In genomic region chr10:73248259-73248724, GRCh38 we compare ENCODE assay signal across 8 cellular contexts. TPM values are rescaled to one million over a fixed set of nuclear protein-coding genes. Genes with fewer than 3 reads are reported as not detected.
DNase-seq lines count a peak whose midpoint lies in the region; ATAC-seq and TF ChIP-seq lines count a peak whose summit lies in the region.
"Had no signal": no experiment of that assay in that cellular context is flagged by ENCODE, and none has a peak within 500 bp of the region (broad histone marks: within the 10 kb centered on the region; RNA-seq: fewer than 3 reads in every experiment).

No MANE protein-coding gene starts in this region.

- TF ChIP-seq POLR2A in Peyer's patch (IDR thresholded peaks at IDR 0.05), result no peak

- H3K27me3 ChIP-seq in DOHH2 (ENCODE audit: control insufficient read depth, low read length) (no peaks in the 10 kb centered on the region), KMS-11 (ENCODE audit: insufficient read depth, low read depth) (no peaks in the 10 kb centered on the region), ascending aorta (no peaks in the 10 kb centered on the region), Peyer's patch (no peaks in the 10 kb centered on the region)

- peak overlapping the region; percentile 97 for H3K4me3 ChIP-seq in DOHH2 (ENCODE audit: low read length)
- no peak overlapping the region for H3K4me3 ChIP-seq in KMS-11 (IDR thresholded peaks at IDR 0.05; ENCODE audit: insufficient read depth, low read depth, low read length)
- H3K4me3 ChIP-seq in ascending aorta, result no peak overlapping the region
- no peak overlapping the region for H3K4me3 ChIP-seq in Peyer's patch

- H3K36me3 ChIP-seq in DOHH2 (ENCODE audit: control insufficient read depth, low read length) (peaks cover 82% of the 10 kb centered on the region), KMS-11 (ENCODE audit: insufficient read depth) (no peaks in the 10 kb centered on the region), ascending aorta (peaks cover 0 to 22% of the 10 kb centered on the region in 2 donors), Peyer's patch (peaks cover 0 to 32% (median 0%) of the 10 kb centered on the region in 3 donors)

- H3K4me1 Mint-ChIP-seq in neural crest cell, result peaks cover 69% of the 10 kb centered on the region

- TF ChIP-seq CTCF in DOHH2 (IDR thresholded peaks at IDR 0.05; ENCODE audit: low read depth, low read length, poor library complexity, severe bottlenecking) (no peak), KMS-11 (conservative IDR thresholded peaks at IDR 0.05; ENCODE audit: low read depth, low read length) (no peak), ascending aorta (IDR thresholded peaks at IDR 0.05) (no peak), neural crest cell (conservative IDR thresholded peaks at IDR 0.05) (no peak), Peyer's patch (IDR thresholded peaks at IDR 0.05) (no peak)

- no peaks in the 10 kb centered on the region for H3K27me3 Mint-ChIP-seq in neural crest cell (ENCODE audit: low read depth)

- no peak for ATAC-seq in GM21528 (IDR thresholded peaks at IDR 0.05; ENCODE audit: low FRiP score, unreplicated experiment)

- H4K20me1 ChIP-seq in DOHH2 (ENCODE audit: control insufficient read depth, insufficient read depth, low read depth, low read length) (0 out of 2 replicates have a peak, but pooled peaks cover 3% of the 10 kb centered on the region), KMS-11 (ENCODE audit: insufficient read depth) (0 out of 2 replicates have a peak, but pooled peaks cover 4% of the 10 kb centered on the region)

- H3K36me3 Mint-ChIP-seq in neural crest cell (ENCODE audit: low read depth), result peaks cover 14% of the 10 kb centered on the region

- peak overlapping the region; percentile 83; the same call in 1 of the 2 replicates for H3K9ac ChIP-seq in KMS-11

- H3K9me3 ChIP-seq in DOHH2 (ENCODE audit: control insufficient read depth, insufficient read depth, low read length) (no peaks in the 10 kb centered on the region), ascending aorta (no peaks in the 10 kb centered on the region), Peyer's patch (no peaks in the 10 kb centered on the region)

- H3K79me2 ChIP-seq in DOHH2 (ENCODE audit: control insufficient read depth, low read length) (peaks cover 92% of the 10 kb centered on the region), KMS-11 (ENCODE audit: insufficient read depth, low read depth) (peaks cover 70% of the 10 kb centered on the region)

- H3K27ac ChIP-seq in DOHH2 (ENCODE audit: low read depth, low read length) (peak overlapping the region; percentile 87), KMS-11 (peak overlapping the region; percentile 83; the same call in 1 of the 2 replicates), ascending aorta (peak overlapping the region; percentile 71 to 83), Peyer's patch (peak overlapping the region in 1 of 4 donors; percentile 93)

- H3K4me2 ChIP-seq in DOHH2 (ENCODE audit: low read length) (peak overlapping the region; percentile 91), KMS-11 (peak overlapping the region; percentile 78; the same call in 1 of the 2 replicates)

- peaks cover 29% of the 10 kb centered on the region for H3F3A ChIP-seq in DOHH2 (ENCODE audit: control insufficient read depth, insufficient read depth)

- H3K27ac Mint-ChIP-seq in neural crest cell (ENCODE audit: unreplicated experiment), result peak overlapping the region; percentile 31

- H2AFZ ChIP-seq in KMS-11 (ENCODE audit: low read depth), result peak overlapping the region; percentile 47; the same call in 1 of the 2 replicates

- H3K9me3 Mint-ChIP-seq in neural crest cell, result no peaks in the 10 kb centered on the region

- no peak for DNase-seq in ascending aorta (ENCODE audit: low spot score in 2 of 2)
- no peak for DNase-seq in neural crest cell (ENCODE audit: low read depth, low spot score)
- no peak for DNase-seq in Peyer's patch
- no peak for DNase-seq in activated gamma-delta T cell treated with Interleukin-2 at 50 U/mL for 16 hours
- DNase-seq: NCI-H1417 had no signal

- intact Hi-C loops in ascending aorta (cut with DNase I), result loop anchor here (10.0 kb wide), 1 partner anchor 497 kb away; the partner anchor contains the start of gene SEC24C

- H3K4me1 ChIP-seq in DOHH2 (ENCODE audit: control insufficient read depth, low read length) (peaks cover 67% of the 10 kb centered on the region), KMS-11 (ENCODE audit: low read depth, poor library complexity, severe bottlenecking) (peaks cover 42% of the 10 kb centered on the region), ascending aorta (peaks cover 7 to 27% of the 10 kb centered on the region in 2 donors), Peyer's patch (peaks cover 0 to 39% (median 13%) of the 10 kb centered on the region in 4 donors)

- no peaks in the 10 kb centered on the region for H3K9me2 ChIP-seq in DOHH2 (replicated peaks; ENCODE audit: control insufficient read depth, low read length)

- H3K4me3 Mint-ChIP-seq in neural crest cell, result peak overlapping the region; percentile 98

RNA-seq across cellular contexts. Expression of gene DNAJC9, which starts 1.2 kb away (rescaled TPM):
- total RNA-seq in ascending aorta (5.3 TPM), neural crest cell (73.9 and 74.8 TPM in 2 replicates), Peyer's patch (10 to 100 TPM; 13.8 to 47.0 (median 17.0) TPM)

RNA-seq across cellular contexts. Expression of gene MRPS16, which starts 4.2 kb away (rescaled TPM):
- total RNA-seq in ascending aorta (44.5 TPM), neural crest cell (105 and 106 TPM in 2 replicates), Peyer's patch (10 to 100 TPM; 39.8 to 69.3 (median 40.1) TPM)
